8 cellular contexts compared by ENCODE assay signal in the genomic region with DNA sequence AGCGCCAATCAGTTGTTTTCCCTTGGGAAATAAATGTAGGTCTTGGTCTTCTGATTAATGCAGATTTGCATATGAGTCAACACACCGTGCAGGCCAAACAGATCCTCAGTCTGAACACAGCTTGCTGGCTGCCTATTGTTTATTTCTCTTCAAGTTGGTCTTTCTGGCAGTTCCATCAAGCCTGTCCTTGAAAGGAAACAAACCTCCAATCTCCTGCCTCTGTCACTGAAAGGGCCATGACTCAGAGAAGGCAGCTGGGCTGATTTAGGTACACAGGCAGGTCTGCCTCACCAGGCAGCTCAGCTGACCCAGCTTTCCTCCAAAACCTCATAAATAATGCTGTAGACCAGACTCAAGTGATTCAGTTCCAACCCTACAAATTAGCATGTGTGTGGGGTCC.
DNase-seq lines count a peak whose midpoint lies in the region; ATAC-seq, FAIRE-seq and TF ChIP-seq lines count a peak whose summit lies in the region.

No MANE protein-coding gene starts in this region.

- peaks cover 4% of the 10 kb centered on the region for H3K9me1 ChIP-seq in keratinocyte (ENCODE audit: control insufficient read depth, extremely low read depth, insufficient read depth, low read length)

- no peaks in the 10 kb centered on the region for H3K79me2 ChIP-seq in keratinocyte (ENCODE audit: control insufficient read depth, insufficient read depth, low read length)

- H3K9me3 Mint-ChIP-seq in T-cell = no peaks in the 10 kb centered on the region

- H2AFZ ChIP-seq in keratinocyte (ENCODE audit: control insufficient read depth, low read length) = no peak overlapping the region

- CTCF ChIA-PET in HEK293 (lab: Yijun Ruan, JAX) (interaction anchor here (0.7 kb wide), 1 partner anchor 18 kb away, joined by 3 read pairs; no protein-coding TSS in a partner anchor), T-cell (lab: Charles Lee) (no interaction called here)

- in situ Hi-C loops in gastrocnemius medialis (cut with MboI; ENCODE audit: low sequenced_read_pairs in 4 of 4) = no loop called here

- dilution Hi-C loops in keratinocyte (cut with MboI; ENCODE audit: extremely low pct_ligation_motif_present, low sequenced_read_pairs) = no loop called here

- H3K9me3 ChIP-seq in HEK293 (ENCODE audit: control insufficient read depth, insufficient read depth, low read depth, low read length) (no peaks in the 10 kb centered on the region), keratinocyte (ENCODE audit: control insufficient read depth, low read depth, low read length) (no peaks in the 10 kb centered on the region), gastrocnemius medialis (no peaks in the 10 kb centered on the region)

- H3K4me3 ChIP-seq in HEK293 (ENCODE audit: low read depth, low read length) (no peak overlapping the region), keratinocyte (ENCODE audit: control insufficient read depth in 2 of 3, extremely low read depth in 1 of 3, insufficient read depth in 2 of 3, low read depth in 1 of 3, low read length in 3 of 3) (no peak overlapping the region), gastrocnemius medialis (no peak overlapping the region)

- no peak overlapping the region for H3K4me3 Mint-ChIP-seq in T-cell

- peaks cover 76% of the 10 kb centered on the region for H3K36me3 Mint-ChIP-seq in T-cell

- intact Hi-C loops in gastrocnemius medialis (cut with DNase I; ENCODE audit: low total_unique reads) = no loop called here

- peak in 3 of 4 experiments; percentile 65 to 75 (median 71) for ATAC-seq in T-cell (replicated peaks in 1 of 4)
- no peak for ATAC-seq in gastrocnemius medialis
- no peak for ATAC-seq in HG02870 (IDR thresholded peaks at IDR 0.05; ENCODE audit: unreplicated experiment)

- H3K4me2 ChIP-seq in keratinocyte (ENCODE audit: control insufficient read depth, extremely low read depth, insufficient read depth, low read depth, low read length) = no peak overlapping the region

- peak; percentile 20 for DNase-seq in Ammon's horn (ENCODE audit: low spot score)
- no peak for DNase-seq in T-cell
- DNase-seq in keratinocyte (ENCODE audit: low read depth, low spot score) = no peak
- DNase-seq in gastrocnemius medialis = no peak
- DNase-seq in cerebellar cortex (ENCODE audit: low spot score) = no peak
- no peak for DNase-seq in frontal cortex (ENCODE audit: low spot score in 2 of 2)

- peak; percentile 46 for FAIRE-seq in keratinocyte (lab: Jason Lieb, UNC)
- FAIRE-seq in frontal cortex (lab: Jason Lieb, UNC) = no peak

- POLR2A ChIA-PET in HEK293 (lab: Yijun Ruan, JAX) (no interaction called here), T-cell (lab: Charles Lee) (interaction anchor here in 1 of 2 donors (0.5 kb wide), 1 partner anchor 136 kb away, joined by 3 read pairs; no protein-coding TSS in a partner anchor)

- no peak for TF ChIP-seq POLR2A in gastrocnemius medialis (IDR thresholded peaks at IDR 0.05)

- H3K27ac ChIP-seq in HEK293 (ENCODE audit: extremely low read depth, low read depth, low read length) = no peak overlapping the region
- H3K27ac ChIP-seq in keratinocyte (ENCODE audit: control insufficient read depth, insufficient read depth, low read length) = peak overlapping the region; percentile 28
- H3K27ac ChIP-seq in gastrocnemius medialis = no peak overlapping the region

- H3K4me1 Mint-ChIP-seq in T-cell = peaks cover 71 to 75% (median 73%) of the 10 kb centered on the region in 3 donors

- H3K4me1 ChIP-seq in HEK293 (ENCODE audit: control insufficient read depth, insufficient read depth, low read length) (no peaks in the 10 kb centered on the region), keratinocyte (ENCODE audit: control insufficient read depth, extremely low read depth, insufficient read depth, low read length) (peaks cover 13% of the 10 kb centered on the region), gastrocnemius medialis (no peaks in the 10 kb centered on the region)

- H3K27me3 Mint-ChIP-seq in T-cell = no peaks in the 10 kb centered on the region

- H3K9ac ChIP-seq in keratinocyte (ENCODE audit: control insufficient read depth, extremely low read depth, insufficient read depth, low read length) = no peak overlapping the region

- peaks cover 0 to 24% of the 10 kb centered on the region in 2 experiments; a peak in 1 of 3 replicates for H3K36me3 ChIP-seq in HEK293 (ENCODE audit: control insufficient read depth in 2 of 2, insufficient read depth in 1 of 2, low read length in 2 of 2)
- H3K36me3 ChIP-seq in keratinocyte (ENCODE audit: control insufficient read depth in 2 of 2, extremely low read depth in 1 of 2, insufficient read depth in 2 of 2, low read length in 2 of 2) = peaks cover 3 to 19% of the 10 kb centered on the region in 2 experiments
- peaks cover 0 to 20% of the 10 kb centered on the region in 2 donors for H3K36me3 ChIP-seq in gastrocnemius medialis

- no peaks in the 10 kb centered on the region for H4K20me1 ChIP-seq in keratinocyte (ENCODE audit: control insufficient read depth, extremely low read depth, insufficient read depth, low read length)

- H3K27me3 ChIP-seq in keratinocyte (ENCODE audit: control insufficient read depth, extremely low read depth, insufficient read depth, low read length) = no peaks in the 10 kb centered on the region
- no peaks in the 10 kb centered on the region for H3K27me3 ChIP-seq in gastrocnemius medialis

- TF ChIP-seq CTCF in HEK293 (tag by site-specific recombination; IDR thresholded peaks at IDR 0.05) (no peak), keratinocyte (optimal IDR thresholded peaks at IDR 0.05 in 1 of 3, IDR thresholded peaks at IDR 0.05 in 1 of 3, conservative IDR thresholded peaks at IDR 0.05 in 1 of 3; ENCODE audit: extremely low read depth in 1 of 3, insufficient read depth in 2 of 3, low read length in 3 of 3) (no peak), gastrocnemius medialis (IDR thresholded peaks at IDR 0.05 in 4 of 5, conservative IDR thresholded peaks at IDR 0.05 in 1 of 5) (no peak)

- peak overlapping the region; percentile 37 to 90 for H3K27ac Mint-ChIP-seq in T-cell

TF ChIP-seq in HEK293, 187 proteins besides CTCF, POLR2A, EP300 and RAD21:
- TF ChIP-seq, protein P1, sequence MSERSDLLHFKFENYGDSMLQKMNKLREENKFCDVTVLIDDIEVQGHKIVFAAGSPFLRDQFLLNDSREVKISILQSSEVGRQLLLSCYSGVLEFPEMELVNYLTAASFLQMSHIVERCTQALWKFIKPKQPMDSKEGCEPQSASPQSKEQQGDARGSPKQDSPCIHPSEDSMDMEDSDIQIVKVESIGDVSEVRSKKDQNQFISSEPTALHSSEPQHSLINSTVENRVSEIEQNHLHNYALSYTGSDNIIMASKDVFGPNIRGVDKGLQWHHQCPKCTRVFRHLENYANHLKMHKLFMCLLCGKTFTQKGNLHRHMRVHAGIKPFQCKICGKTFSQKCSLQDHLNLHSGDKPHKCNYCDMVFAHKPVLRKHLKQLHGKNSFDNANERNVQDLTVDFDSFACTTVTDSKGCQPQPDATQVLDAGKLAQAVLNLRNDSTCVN (tag by site-specific recombination; optimal IDR thresholded peaks at IDR 0.05) = no peak
- peak; percentile 27; the same call in 1 of the 2 replicates for TF ChIP-seq SP7 (tag by site-specific recombination; IDR thresholded peaks at IDR 0.05)

Comparison
In these comparisons a context has a peak if more than half of its experiments do, and no peak if none do; other contexts are left out.
1. ATAC-seq: peak in T-cell (3 of 4); none in gastrocnemius medialis (0 of 2) and HG02870 (single experiment).